Comparison of ENCODE assay signal across 7 cellular contexts in genomic region chr17:6701719-6702118, GRCh38. TPM values are rescaled to one million over a fixed set of nuclear protein-coding genes. Genes with fewer than 3 reads are reported as not detected.
DNase-seq lines count a peak whose midpoint lies in the region; ATAC-seq and TF ChIP-seq lines count a peak whose summit lies in the region.

No MANE protein-coding gene starts in this region.

- H3K79me1 ChIP-seq in trophoblast cell (ENCODE audit: low read length), result peaks cover 2% of the 10 kb centered on the region

- no peak overlapping the region for H3K9ac ChIP-seq in NT2/D1 (ENCODE audit: insufficient read length, low read depth)
- no peak overlapping the region for H3K9ac ChIP-seq in smooth muscle cell (ENCODE audit: low read depth)
- H3K9ac ChIP-seq in trophoblast cell (ENCODE audit: low read length), result no peak overlapping the region

- WGBS in smooth muscle cell (ENCODE audit: low lambda C conversion rate), result 33% methylated on average over 11 of the region's 11 CpGs
- no CpG with 5 or more reads among the region's 11 CpGs for WGBS in trophoblast cell (ENCODE audit: extremely low coverage, insufficient coverage, insufficient read length)

- no peak overlapping the region for H4K12ac ChIP-seq in trophoblast cell (ENCODE audit: low read depth, low read length)

- H2BK5ac ChIP-seq in trophoblast cell (ENCODE audit: low read depth, low read length, poor library complexity), result no peak overlapping the region

- no peak overlapping the region for H3K18ac ChIP-seq in trophoblast cell (ENCODE audit: low read length)

- H3K23ac ChIP-seq in trophoblast cell (ENCODE audit: low read length), result no peak overlapping the region

- H3K27ac ChIP-seq in brain microvascular endothelial cell (no peak overlapping the region), smooth muscle cell (ENCODE audit: low read depth) (no peak overlapping the region), trophoblast cell (ENCODE audit: low read depth, low read length) (no peak overlapping the region)

- H3K9me3 ChIP-seq in NT2/D1 (ENCODE audit: insufficient read depth, low read length) (no peaks in the 10 kb centered on the region), smooth muscle cell (replicated peaks; ENCODE audit: low read depth) (no peaks in the 10 kb centered on the region), trophoblast cell (ENCODE audit: insufficient read depth, low read depth, low read length) (peaks cover 3% of the 10 kb centered on the region)

- H3K27me3 ChIP-seq in NT2/D1 (ENCODE audit: insufficient read depth, insufficient read length), result no peaks in the 10 kb centered on the region
- H3K27me3 ChIP-seq in brain microvascular endothelial cell (replicated peaks), result no peaks in the 10 kb centered on the region
- H3K27me3 ChIP-seq in smooth muscle cell (ENCODE audit: low read depth), result peaks cover under 1% of the 10 kb centered on the region
- H3K27me3 ChIP-seq in trophoblast cell (ENCODE audit: insufficient read depth, low read length), result peaks cover 3% of the 10 kb centered on the region

- H2BK120ac ChIP-seq in trophoblast cell (ENCODE audit: insufficient read depth, low read length, poor library complexity), result no peak overlapping the region

- H3K79me2 ChIP-seq in smooth muscle cell (ENCODE audit: low read depth) (no peaks in the 10 kb centered on the region), trophoblast cell (ENCODE audit: control insufficient read depth, insufficient read depth, low read length, poor library complexity) (no peaks in the 10 kb centered on the region)

- H3K14ac ChIP-seq in trophoblast cell (ENCODE audit: low read length), result no peak overlapping the region

- H3K4me2 ChIP-seq in smooth muscle cell, result no peak overlapping the region
- H3K4me2 ChIP-seq in trophoblast cell (ENCODE audit: low read length), result no peak overlapping the region

- H4K91ac ChIP-seq in trophoblast cell (ENCODE audit: low read depth, low read length), result no peak overlapping the region

- H3K4me1 ChIP-seq in NT2/D1 (ENCODE audit: insufficient read depth, insufficient read length) (peaks cover 6% of the 10 kb centered on the region), smooth muscle cell (ENCODE audit: low read depth) (no peaks in the 10 kb centered on the region), trophoblast cell (ENCODE audit: control insufficient read depth in 1 of 2, insufficient read depth in 2 of 2, low read length in 2 of 2) (peaks cover 13 to 14% of the 10 kb centered on the region in 2 experiments)

- H2AK5ac ChIP-seq in trophoblast cell (ENCODE audit: low read length), result no peak overlapping the region

- H4K20me1 ChIP-seq in smooth muscle cell (ENCODE audit: low read depth), result no peaks in the 10 kb centered on the region

- peak; percentile 62 for TF ChIP-seq CTCF in GM12873 (IDR thresholded peaks at IDR 0.05; ENCODE audit: insufficient read depth, low read depth, low read length, missing control alignments)
- peak; percentile 63 for TF ChIP-seq CTCF in brain microvascular endothelial cell (IDR thresholded peaks at IDR 0.05; ENCODE audit: low read depth, low read length, missing control alignments)
- peak; percentile 30 for TF ChIP-seq CTCF in smooth muscle cell (IDR thresholded peaks at IDR 0.05; ENCODE audit: borderline replicate concordance, insufficient read depth, poor library complexity, severe bottlenecking)

- H3K4me3 ChIP-seq in NT2/D1 (ENCODE audit: insufficient read length, low read depth), result no peak overlapping the region
- H3K4me3 ChIP-seq in brain microvascular endothelial cell (ENCODE audit: low read depth, low read length), result no peak overlapping the region
- H3K4me3 ChIP-seq in smooth muscle cell, result no peak overlapping the region
- H3K4me3 ChIP-seq in trophoblast cell (ENCODE audit: low read depth, low read length), result no peak overlapping the region

- no peak overlapping the region for H4K8ac ChIP-seq in trophoblast cell (ENCODE audit: low read depth, low read length)

- H2BK12ac ChIP-seq in trophoblast cell (ENCODE audit: low read length), result no peak overlapping the region

- H3F3A ChIP-seq in smooth muscle cell (ENCODE audit: low read depth), result no peaks in the 10 kb centered on the region

- H3K36me3 ChIP-seq in NT2/D1 (ENCODE audit: insufficient read depth, insufficient read length, low read length) (no peaks in the 10 kb centered on the region), brain microvascular endothelial cell (replicated peaks) (no peaks in the 10 kb centered on the region), smooth muscle cell (ENCODE audit: low read depth) (no peaks in the 10 kb centered on the region), trophoblast cell (ENCODE audit: control insufficient read depth in 1 of 2, insufficient read depth in 2 of 2, low read length in 2 of 2) (no peaks in the 10 kb centered on the region)

- H3K4ac ChIP-seq in trophoblast cell (ENCODE audit: low read depth, low read length), result no peak overlapping the region

- H2AFZ ChIP-seq in smooth muscle cell (ENCODE audit: low read depth) (no peak overlapping the region), trophoblast cell (ENCODE audit: insufficient read depth, low read length, poor library complexity) (no peak overlapping the region)

- peak; percentile 47 for DNase-seq in NT2/D1 (ENCODE audit: low read depth, low spot score)
- peak; percentile 11 for DNase-seq in brain microvascular endothelial cell
- no peak for DNase-seq in smooth muscle cell (lab: John Stamatoyannopoulos, UW; ENCODE audit: unreplicated experiment)
- no peak for DNase-seq in trophoblast cell

- in situ Hi-C loops in brain microvascular endothelial cell (cut with HindIII; ENCODE audit: low pct_ligation_motif_present, low sequenced_read_pairs), result no loop called here

- ATAC-seq in GM21367 (IDR thresholded peaks at IDR 0.05; ENCODE audit: unreplicated experiment), result no peak
- ATAC-seq in GM19397 (IDR thresholded peaks at IDR 0.05; ENCODE audit: unreplicated experiment), result no peak

RNA-seq across cellular contexts. Expression of gene SLC13A5, which starts 11.4 kb away (rescaled TPM):
- total RNA-seq in smooth muscle cell, result 2.3 and 4.3 TPM in 2 replicates
- 0.22 TPM in 1 of 2 replicates, not detected in the other for polyA plus RNA-seq in smooth muscle cell
- 3.4 TPM in 2 replicates for polyA plus RNA-seq in trophoblast cell (2013)

RNA-seq across cellular contexts. Expression of gene C17orf100, which starts 50.2 kb away (rescaled TPM):
- 3.3 and 5.5 TPM in 2 replicates for total RNA-seq in smooth muscle cell
- 5.8 and 6.5 TPM in 2 replicates for polyA plus RNA-seq in smooth muscle cell
- polyA plus RNA-seq in trophoblast cell (2013), result 2.0 and 2.1 TPM in 2 replicates

RNA-seq across cellular contexts. Expression of gene MED31, which starts 50.3 kb away (rescaled TPM):
- 13.7 and 26.3 TPM in 2 replicates for total RNA-seq in smooth muscle cell
- polyA plus RNA-seq in smooth muscle cell, result 57.5 and 59.1 TPM in 2 replicates
- polyA plus RNA-seq in trophoblast cell (2013), result 54.0 and 59.8 TPM in 2 replicates

RNA-seq across cellular contexts. Expression of gene XAF1, which starts 54.1 kb away (rescaled TPM):
- total RNA-seq in smooth muscle cell, result 3.9 and 7.9 TPM in 2 replicates
- polyA plus RNA-seq in smooth muscle cell, result 3.1 and 8.3 TPM in 2 replicates
- polyA plus RNA-seq in trophoblast cell (2013), result 0.35 and 0.53 TPM in 2 replicates

Comparison
In these comparisons a context has a peak if more than half of its experiments do, and no peak if none do; other contexts are left out.
1. DNase-seq: peak in NT2/D1 (single experiment) and brain microvascular endothelial cell (single experiment); none in smooth muscle cell (single experiment) and trophoblast cell (0 of 2).
2. Peak in every context shown above with its lines, with median percentiles within 50 percentile points of each other: CTCF ChIP-seq.